6 cellular contexts compared by ENCODE assay signal in genomic region chr19:39398297-39398864, GRCh38.
DNase-seq lines count a peak whose midpoint lies in the region; ATAC-seq and TF ChIP-seq lines count a peak whose summit lies in the region.

No MANE protein-coding gene starts in this region.

- no peak overlapping the region for H3K4me3 ChIP-seq in AG10803 (ENCODE audit: low read length)
- peak overlapping the region; percentile 4 for H3K4me3 ChIP-seq in rectal smooth muscle tissue (ENCODE audit: low read length)

- H3K4me1 ChIP-seq in rectal smooth muscle tissue (ENCODE audit: control insufficient read depth, insufficient read depth, low read length): peaks cover 13% of the 10 kb centered on the region

- ATAC-seq in GM21619 (IDR thresholded peaks at IDR 0.05; ENCODE audit: unreplicated experiment): no peak

- peak; percentile 89 for DNase-seq in AG10803 (ENCODE audit: low read depth)
- peak; percentile 73 for DNase-seq in RKO (ENCODE audit: low spot score)
- peak; percentile 45 for DNase-seq in effector CD4-positive, alpha-beta T cell
- no peak for DNase-seq in NCI-H526 treated with DMSO at 0.1 percent for 48 hours (lab: John Stamatoyannopoulos, UW)

- H3K9ac ChIP-seq in rectal smooth muscle tissue (ENCODE audit: low read length): no peak overlapping the region

- H3K36me3 ChIP-seq in rectal smooth muscle tissue (ENCODE audit: control insufficient read depth, insufficient read depth, low read length): peaks cover 9% of the 10 kb centered on the region

- peak overlapping the region; percentile 83 for H3K27ac ChIP-seq in rectal smooth muscle tissue (ENCODE audit: low read depth, low read length)

- no peaks in the 10 kb centered on the region for H3K27me3 ChIP-seq in rectal smooth muscle tissue (ENCODE audit: control insufficient read depth, insufficient read depth, low read length)

- TF ChIP-seq CTCF in AG10803 (conservative IDR thresholded peaks at IDR 0.05; ENCODE audit: low read length): no peak
